1 cellular context compared by ENCODE assay signal in the genomic region with DNA sequence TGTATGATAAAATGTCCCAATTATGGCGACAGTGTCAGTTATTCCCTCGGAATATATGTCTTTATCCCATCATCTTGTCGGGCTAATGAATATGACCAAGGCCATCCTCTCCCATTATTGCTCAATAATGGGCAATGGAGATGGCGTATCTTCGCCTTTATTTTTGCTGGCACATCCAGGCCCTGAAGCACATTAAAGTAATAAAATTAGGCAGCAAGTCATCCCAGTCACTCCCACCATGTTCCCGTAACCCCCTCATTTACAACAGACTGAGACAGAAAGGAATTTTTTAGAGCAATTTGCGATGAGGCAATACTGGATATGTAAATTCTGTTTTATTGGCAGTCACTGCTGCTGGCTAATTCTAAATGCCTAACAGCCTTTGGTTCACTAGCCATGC.
TF ChIP-seq lines count a peak whose summit lies in the region.

No MANE protein-coding gene starts in this region.

TF ChIP-seq in K562, 482 proteins besides CTCF, POLR2A, EP300 and RAD21 (continued from another document):
- TF ChIP-seq ZNF431 (CRISPR knock-in tag; IDR thresholded peaks at IDR 0.05), result no peak
- TF ChIP-seq, protein P1, sequence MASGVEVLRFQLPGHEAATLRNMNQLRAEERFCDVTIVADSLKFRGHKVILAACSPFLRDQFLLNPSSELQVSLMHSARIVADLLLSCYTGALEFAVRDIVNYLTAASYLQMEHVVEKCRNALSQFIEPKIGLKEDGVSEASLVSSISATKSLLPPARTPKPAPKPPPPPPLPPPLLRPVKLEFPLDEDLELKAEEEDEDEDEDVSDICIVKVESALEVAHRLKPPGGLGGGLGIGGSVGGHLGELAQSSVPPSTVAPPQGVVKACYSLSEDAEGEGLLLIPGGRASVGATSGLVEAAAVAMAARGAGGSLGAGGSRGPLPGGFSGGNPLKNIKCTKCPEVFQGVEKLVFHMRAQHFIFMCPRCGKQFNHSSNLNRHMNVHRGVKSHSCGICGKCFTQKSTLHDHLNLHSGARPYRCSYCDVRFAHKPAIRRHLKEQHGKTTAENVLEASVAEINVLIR (CRISPR knock-in tag; IDR thresholded peaks at IDR 0.05), result no peak
- no peak for TF ChIP-seq SLC30A9 (CRISPR knock-in tag; IDR thresholded peaks at IDR 0.05)
- TF ChIP-seq POLR3G (IDR thresholded peaks at IDR 0.05; ENCODE audit: extremely low read depth, insufficient read length, insufficient replicate concordance), result no peak
- TF ChIP-seq TARDBP (IDR thresholded peaks at IDR 0.05), result no peak
- TF ChIP-seq SMARCE1 (IDR thresholded peaks at IDR 0.05), result no peak
- TF ChIP-seq SRSF7 (optimal IDR thresholded peaks at IDR 0.05; ENCODE audit: low read depth, low read length), result no peak
- TF ChIP-seq KHSRP (IDR thresholded peaks at IDR 0.05), result no peak
- no peak for TF ChIP-seq EGR1 (conservative IDR thresholded peaks at IDR 0.05)
